Comparison of ENCODE assay signal across 10 cellular contexts in the genomic region with DNA sequence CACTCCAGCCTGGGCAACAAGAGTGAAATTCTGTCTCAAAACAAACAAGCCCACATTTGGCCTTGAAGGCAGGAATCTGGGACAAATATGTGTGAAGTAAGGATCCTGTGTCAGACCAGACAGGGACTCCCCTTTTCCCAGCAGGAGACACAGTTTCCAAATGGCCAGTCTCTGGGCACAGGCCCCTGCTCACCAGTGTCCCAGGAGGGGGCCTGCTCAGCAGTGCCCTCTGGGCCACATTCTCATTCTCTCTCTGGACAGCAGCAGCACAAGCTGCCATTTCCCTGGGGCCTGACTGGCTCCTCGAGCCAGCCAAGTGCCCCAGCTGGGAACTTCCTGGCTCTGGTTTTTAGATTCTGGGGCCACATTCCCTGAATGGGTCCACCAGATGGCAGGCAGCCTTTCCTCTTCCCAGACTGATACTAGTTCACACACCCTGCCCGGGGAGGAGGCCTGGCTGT. TPM values are rescaled to one million over a fixed set of nuclear protein-coding genes. Genes with fewer than 3 reads are reported as not detected.
A peak's percentile ranks its signal among the peaks of the same experiment; 100 is the strongest.
DNase-seq lines count a peak whose midpoint lies in the region; ATAC-seq and TF ChIP-seq lines count a peak whose summit lies in the region.
"Had no signal": no experiment of that assay in that cellular context is flagged by ENCODE, and none has a peak within 500 bp of the region (broad histone marks: within the 10 kb centered on the region; RNA-seq: fewer than 3 reads in every experiment).

No MANE protein-coding gene starts in this region.

- TF ChIP-seq CTCF in AG09309 (IDR thresholded peaks at IDR 0.05; ENCODE audit: control insufficient read depth, insufficient read depth, low read depth, low read length, missing control alignments) (peak; percentile 39), esophagus muscularis mucosa (IDR thresholded peaks at IDR 0.05) (no peak), neural progenitor cell (IDR thresholded peaks at IDR 0.05) (no peak)

- no peak overlapping the region for H3K9ac ChIP-seq in neural progenitor cell

- no peak for DNase-seq in AG09309 (ENCODE audit: low read depth)
- peak; percentile 74 for DNase-seq in NCI-H69 (lab: John Stamatoyannopoulos, UW)
- DNase-seq in esophagus muscularis mucosa (ENCODE audit: extremely low spot score), result no peak
- peak; percentile 23 for DNase-seq in neural progenitor cell (ENCODE audit: low spot score)
- no peak for DNase-seq in activated CD8-positive, alpha-beta memory T cell treated with anti-CD3 and anti-CD28 coated beads, Interleukin-2, amount 50 U/mL, for 4 hours
- DNase-seq in inferior parietal cortex (ENCODE audit: extremely low spot score), result no peak
- DNase-seq: DMS53; NK-92 treated with Interleukin-12 subunit alpha and Interleukin-12 subunit beta, amount 100 ng/mL, for 24 hours had no signal

- peaks cover 6% of the 10 kb centered on the region for H3K79me2 ChIP-seq in neural progenitor cell (ENCODE audit: low read depth)

- no peak overlapping the region for H2AFZ ChIP-seq in neural progenitor cell (replicated peaks)

- H3K4me3 ChIP-seq in AG09309 (ENCODE audit: control insufficient read depth, low read depth, low read length) (no peak overlapping the region), esophagus muscularis mucosa (no peak overlapping the region), neural progenitor cell (no peak overlapping the region)

- H4K20me1 ChIP-seq in neural progenitor cell (ENCODE audit: low read depth), result peaks cover 12% of the 10 kb centered on the region

- no peaks in the 10 kb centered on the region for H3K9me3 Mint-ChIP-seq in neural progenitor cell

- H3K27ac ChIP-seq in esophagus muscularis mucosa (replicated peaks in 1 of 4), result peak overlapping the region; percentile 24 to 55 (median 42)
- no peak overlapping the region for H3K27ac ChIP-seq in neural progenitor cell

- no peak overlapping the region for H3K4me3 Mint-ChIP-seq in neural progenitor cell

- no peak for TF ChIP-seq POLR2A in esophagus muscularis mucosa (IDR thresholded peaks at IDR 0.05; ENCODE audit: low read depth)

- peaks cover 18% of the 10 kb centered on the region for H3K36me3 Mint-ChIP-seq in neural progenitor cell

- ATAC-seq in HG03159 (IDR thresholded peaks at IDR 0.05; ENCODE audit: unreplicated experiment) (no peak), GM18502 (IDR thresholded peaks at IDR 0.05; ENCODE audit: poor library complexity, unreplicated experiment) (no peak)

- H3F3A ChIP-seq in neural progenitor cell (ENCODE audit: low read depth), result peaks cover 18% of the 10 kb centered on the region

- no peak overlapping the region for H3K4me2 ChIP-seq in neural progenitor cell

- TF ChIP-seq EP300 in esophagus muscularis mucosa (IDR thresholded peaks at IDR 0.05), result no peak

- H3K36me3 ChIP-seq in esophagus muscularis mucosa, result peaks cover 0 to 26% (median 7%) of the 10 kb centered on the region in 4 donors
- no peaks in the 10 kb centered on the region for H3K36me3 ChIP-seq in neural progenitor cell

- peaks cover 24% of the 10 kb centered on the region for H3K4me1 Mint-ChIP-seq in neural progenitor cell

- H3K9me3 ChIP-seq in esophagus muscularis mucosa (no peaks in the 10 kb centered on the region), neural progenitor cell (ENCODE audit: low read depth) (no peaks in the 10 kb centered on the region)

- peaks cover 6% of the 10 kb centered on the region for H3K27me3 Mint-ChIP-seq in neural progenitor cell (ENCODE audit: insufficient read depth, low read depth)

- intact Hi-C loops in esophagus muscularis mucosa (cut with DNase I), result no loop called here

- H3K27me3 ChIP-seq in esophagus muscularis mucosa, result no peaks in the 10 kb centered on the region
- no peaks in the 10 kb centered on the region for H3K27me3 ChIP-seq in neural progenitor cell

- WGBS in esophagus muscularis mucosa, result 64% methylated on average over 1 of the region's 2 CpGs

- peaks cover 4 to 31% (median 25%) of the 10 kb centered on the region in 4 donors for H3K4me1 ChIP-seq in esophagus muscularis mucosa
- H3K4me1 ChIP-seq in neural progenitor cell, result no peaks in the 10 kb centered on the region

- H3K27ac Mint-ChIP-seq in neural progenitor cell, result peak overlapping the region; percentile 90

RNA-seq across cellular contexts. Expression of gene MNT, which starts 11.7 kb away (rescaled TPM):
- 10 to 100 TPM; 10.8 to 17.4 (median 13.8) TPM for total RNA-seq in esophagus muscularis mucosa
- total RNA-seq in neural progenitor cell (ENCODE audit: low replicate concordance), result 2.2 and 11.1 TPM in 2 replicates

Comparison
In these comparisons a context has a peak if more than half of its experiments do, and no peak if none do; other contexts are left out.
1. DNase-seq: peak in NCI-H69 (single experiment) and neural progenitor cell (single experiment); none in AG09309 (single experiment), esophagus muscularis mucosa (single experiment), activated CD8-positive, alpha-beta memory T cell treated with anti-CD3 and anti-CD28 coated beads, Interleukin-2, amount 50 U/mL, for 4 hours (single experiment) and inferior parietal cortex (single experiment).